ENCODE assay signal across 15 cellular contexts in the genomic region with DNA sequence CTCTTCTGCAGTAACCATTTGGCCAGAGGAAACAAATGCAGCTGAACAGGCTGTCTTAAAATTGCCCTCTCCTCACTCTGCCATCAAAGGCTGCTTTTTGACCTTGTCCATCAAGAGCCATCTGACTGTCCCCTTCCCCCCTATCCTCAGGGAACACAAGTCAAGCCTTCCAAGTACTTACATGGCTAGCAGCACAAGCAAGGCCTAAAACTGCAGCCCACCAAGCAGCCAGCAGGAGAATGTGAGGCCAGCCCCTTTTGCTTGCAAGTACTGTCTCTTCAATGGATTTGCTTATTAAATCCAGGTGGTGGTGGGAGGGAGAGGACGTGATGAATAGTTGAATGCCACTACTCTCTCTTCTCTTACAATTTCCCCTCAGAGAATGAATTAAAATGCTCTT.
DNase-seq lines count a peak whose midpoint lies in the region; ATAC-seq and TF ChIP-seq lines count a peak whose summit lies in the region.
"Had no signal": no experiment of that assay in that cellular context is flagged by ENCODE, and none has a peak within 500 bp of the region (broad histone marks: within the 10 kb centered on the region; RNA-seq: fewer than 3 reads in every experiment).

No MANE protein-coding gene starts in this region.

- H3K79me1 ChIP-seq in mesendoderm (ENCODE audit: low read length): no peaks in the 10 kb centered on the region

- no peaks in the 10 kb centered on the region for H3K36me3 Mint-ChIP-seq in GM23338 (ENCODE audit: low read depth)
- H3K36me3 Mint-ChIP-seq in endodermal cell (ENCODE audit: low read depth): no peaks in the 10 kb centered on the region
- H3K36me3 Mint-ChIP-seq: CD4-positive, CD25-positive, alpha-beta regulatory T cell had no signal

- no peaks in the 10 kb centered on the region for H3K36me3 ChIP-seq in GM23338 (ENCODE audit: insufficient read depth)
- H3K36me3 ChIP-seq in endodermal cell (ENCODE audit: control insufficient read depth, insufficient read depth, low read length): no peaks in the 10 kb centered on the region
- H3K36me3 ChIP-seq in mesendoderm (ENCODE audit: control insufficient read depth, insufficient read depth, low read length): no peaks in the 10 kb centered on the region
- H3K36me3 ChIP-seq in PC-9 (ENCODE audit: low read depth): no peaks in the 10 kb centered on the region
- H3K36me3 ChIP-seq: BLaER1 treated with 17β-estradiol and CSF1 and Interleukin-3, amounts not matched to agents 10 nM and 100 nM; HAP-1 had no signal

- H3K9me2 ChIP-seq in GM23338 (ENCODE audit: insufficient read depth) (0 out of 2 replicates have a peak, but pooled peaks cover 6% of the 10 kb centered on the region), PC-9 (ENCODE audit: insufficient read depth) (no peaks in the 10 kb centered on the region)

- H3F3A ChIP-seq in GM23338 (replicated peaks; ENCODE audit: low read depth) (no peaks in the 10 kb centered on the region), PC-9 (ENCODE audit: insufficient read depth, low read depth) (no peaks in the 10 kb centered on the region)

- no TSS peak for BruUV-seq in PC-9 (replicated peaks; lab: Mats Ljungman, UMichigan)

- H4K8ac ChIP-seq in mesendoderm (ENCODE audit: low read depth, low read length): no peak overlapping the region

- H3K27ac Mint-ChIP-seq in GM23338 (no peak overlapping the region), endodermal cell (no peak overlapping the region)
- H3K27ac Mint-ChIP-seq: CD4-positive, CD25-positive, alpha-beta regulatory T cell had no signal

- H3K4me1 Mint-ChIP-seq in GM23338 (peaks cover 2% of the 10 kb centered on the region; the same call in 2 of the 3 replicates), endodermal cell (no peaks in the 10 kb centered on the region)
- H3K4me1 Mint-ChIP-seq: CD4-positive, CD25-positive, alpha-beta regulatory T cell had no signal

- peak overlapping the region; percentile 4; the same call in 1 of the 2 replicates for H2AFZ ChIP-seq in GM23338
- H2AFZ ChIP-seq in PC-9: no peak overlapping the region
- H2AFZ ChIP-seq: GM23248 had no signal

- H4K5ac ChIP-seq in mesendoderm (ENCODE audit: low read length): no peak overlapping the region

- H2BK120ac ChIP-seq in mesendoderm (ENCODE audit: low read depth, low read length): no peak overlapping the region

- H3K4ac ChIP-seq in mesendoderm (ENCODE audit: low read depth, low read length): no peak overlapping the region

- H2AK5ac ChIP-seq in mesendoderm (ENCODE audit: low read length): no peak overlapping the region

- no CpG with 5 or more reads among the region's 1 CpG for WGBS in endodermal cell (ENCODE audit: insufficient coverage in 1 of 2, insufficient read length in 1 of 2), 2 experiments
- WGBS in mesendoderm (ENCODE audit: extremely low coverage, insufficient coverage, low lambda C conversion rate): no CpG with 5 or more reads among the region's 1 CpG

- H3K4me3 ChIP-seq in GM23338 (no peak overlapping the region), endodermal cell (ENCODE audit: low read length) (no peak overlapping the region), mesendoderm (ENCODE audit: low read length) (no peak overlapping the region), PC-9 (no peak overlapping the region)
- H3K4me3 ChIP-seq: A549; BLaER1 treated with 17β-estradiol and CSF1 and Interleukin-3, amounts not matched to agents 10 nM and 100 nM; GM12878; GM23248; HAP-1 had no signal

- peak; percentile 38 for DNase-seq in GM23338 (ENCODE audit: low spot score)
- peak; percentile 69 for DNase-seq in endodermal cell
- peak; percentile 26 for DNase-seq in mesendoderm
- no peak for DNase-seq in PC-9
- no peak for DNase-seq in stimulated activated CD4-positive, alpha-beta T cell treated with anti-CD3 and anti-CD28 coated beads, Interleukin-12 subunit alpha, Interleukin-12 subunit beta, amount 100 ng/mL, for 4 hours
- DNase-seq: Calu3; CD4-positive, CD25-positive, alpha-beta regulatory T cell; DMS 273 treated with DMSO at 0.1 percent for 48 hours; GM23248; IMR-90 had no signal

- H3K79me2 ChIP-seq in GM23338 (replicated peaks; ENCODE audit: insufficient read depth) (no peaks in the 10 kb centered on the region), mesendoderm (ENCODE audit: control insufficient read depth, insufficient read depth, low read length) (no peaks in the 10 kb centered on the region), PC-9 (ENCODE audit: low read depth) (no peaks in the 10 kb centered on the region)

- no peaks in the 10 kb centered on the region for H4K20me1 ChIP-seq in GM23338 (replicated peaks; ENCODE audit: insufficient read depth)
- no peaks in the 10 kb centered on the region for H4K20me1 ChIP-seq in PC-9 (ENCODE audit: insufficient read depth)
- H4K20me1 ChIP-seq: BLaER1 treated with 17β-estradiol and CSF1 and Interleukin-3, amounts not matched to agents 10 nM and 100 nM had no signal

- TF ChIP-seq CTCF in GM23338 (conservative IDR thresholded peaks at IDR 0.05; ENCODE audit: low read depth in 2 of 2) (no peak; a peak in 1 of 4 replicates), endodermal cell (conservative IDR thresholded peaks at IDR 0.05) (peak; percentile 33), PC-9 (conservative IDR thresholded peaks at IDR 0.05) (no peak)

- intact Hi-C loops in PC-9 (cut with micrococcal nuclease; ENCODE audit: unreplicated experiment): no loop called here

- peak; percentile 43; the same call in 1 of the 3 replicates for ATAC-seq in GM23338
- ATAC-seq in GM21737 (IDR thresholded peaks at IDR 0.05; ENCODE audit: unreplicated experiment): no peak
- ATAC-seq: A549, GM12878 had no signal

- H2BK5ac ChIP-seq in mesendoderm (ENCODE audit: low read length): no peak overlapping the region

- CTCF ChIA-PET in PC-9 (lab: Charles Lee): no interaction called here

- no peak overlapping the region for H3K18ac ChIP-seq in mesendoderm (ENCODE audit: low read length)

- H3K27me3 Mint-ChIP-seq in GM23338 (ENCODE audit: insufficient read depth, low read depth, poor library complexity): no peaks in the 10 kb centered on the region
- H3K27me3 Mint-ChIP-seq in endodermal cell (ENCODE audit: insufficient read depth): no peaks in the 10 kb centered on the region
- H3K27me3 Mint-ChIP-seq: CD4-positive, CD25-positive, alpha-beta regulatory T cell had no signal

- no peak overlapping the region for H3K4me3 Mint-ChIP-seq in GM23338
- no peak overlapping the region for H3K4me3 Mint-ChIP-seq in endodermal cell
- H3K4me3 Mint-ChIP-seq: CD4-positive, CD25-positive, alpha-beta regulatory T cell had no signal

- H3K9me3 Mint-ChIP-seq in GM23338 (no peaks in the 10 kb centered on the region), endodermal cell (no peaks in the 10 kb centered on the region)

- H3K27ac ChIP-seq in GM23338 (ENCODE audit: low read depth): no peak overlapping the region
- no peak overlapping the region for H3K27ac ChIP-seq in endodermal cell (ENCODE audit: low read depth, low read length)
- no peak overlapping the region for H3K27ac ChIP-seq in mesendoderm (ENCODE audit: low read depth, low read length)
- H3K27ac ChIP-seq in PC-9: no peak overlapping the region
- H3K27ac ChIP-seq: A549; BLaER1 treated with 17β-estradiol and CSF1 and Interleukin-3, amounts not matched to agents 10 nM and 100 nM; GM23248 had no signal

- no peaks in the 10 kb centered on the region for H3K27me3 ChIP-seq in GM23338 (ENCODE audit: insufficient read depth)
- no peaks in the 10 kb centered on the region for H3K27me3 ChIP-seq in endodermal cell (ENCODE audit: control insufficient read depth, insufficient read depth, low read length, poor library complexity, severe bottlenecking)
- no peaks in the 10 kb centered on the region for H3K27me3 ChIP-seq in mesendoderm (ENCODE audit: insufficient read depth, low read length, poor library complexity)
- no peaks in the 10 kb centered on the region for H3K27me3 ChIP-seq in PC-9 (ENCODE audit: insufficient read depth, low read depth)
- H3K27me3 ChIP-seq: BLaER1 treated with 17β-estradiol and CSF1 and Interleukin-3, amounts not matched to agents 10 nM and 100 nM had no signal

- H2BK15ac ChIP-seq in mesendoderm (replicated peaks; ENCODE audit: low read depth): no peak overlapping the region

- H3K9ac ChIP-seq in endodermal cell (ENCODE audit: extremely low read depth, low read length, poor library complexity, severe bottlenecking): no peak overlapping the region
- no peak overlapping the region for H3K9ac ChIP-seq in mesendoderm (ENCODE audit: low read length)
- H3K9ac ChIP-seq: BLaER1 treated with 17β-estradiol and CSF1 and Interleukin-3, amounts not matched to agents 10 nM and 100 nM; GM23248 had no signal

- no peaks in the 10 kb centered on the region for H3K4me1 ChIP-seq in GM23338 (ENCODE audit: insufficient read depth)
- no peaks in the 10 kb centered on the region for H3K4me1 ChIP-seq in endodermal cell (ENCODE audit: control insufficient read depth, insufficient read depth, low read length)
- H3K4me1 ChIP-seq in mesendoderm (ENCODE audit: control insufficient read depth, low read depth, low read length): no peaks in the 10 kb centered on the region
- H3K4me1 ChIP-seq in PC-9 (replicated peaks; ENCODE audit: insufficient read depth): no peaks in the 10 kb centered on the region
- H3K4me1 ChIP-seq: A549; BLaER1 treated with 17β-estradiol and CSF1 and Interleukin-3, amounts not matched to agents 10 nM and 100 nM; HAP-1 had no signal

- H3K4me2 ChIP-seq in GM23338 (no peak overlapping the region), mesendoderm (ENCODE audit: low read length) (no peak overlapping the region), PC-9 (no peak overlapping the region)
- H3K4me2 ChIP-seq: A549; BLaER1 treated with 17β-estradiol and CSF1 and Interleukin-3, amounts not matched to agents 10 nM and 100 nM had no signal

- POLR2A ChIA-PET in PC-9 (lab: Charles Lee; ENCODE audit: unreplicated experiment): no interaction called here

- no peak overlapping the region for H3K23ac ChIP-seq in mesendoderm (ENCODE audit: low read length)

- H3K9me3 ChIP-seq in endodermal cell (ENCODE audit: control insufficient read depth, low read length): no peaks in the 10 kb centered on the region
- no peaks in the 10 kb centered on the region for H3K9me3 ChIP-seq in PC-9 (ENCODE audit: insufficient read depth, low read depth)
- H3K9me3 ChIP-seq: A549; BLaER1 treated with 17β-estradiol and CSF1 and Interleukin-3, amounts not matched to agents 10 nM and 100 nM; HAP-1 had no signal

- H3K56ac ChIP-seq in mesendoderm (ENCODE audit: low read length): no peak overlapping the region

TF ChIP-seq in GM23338, 12 proteins besides CTCF, POLR2A, EP300 and RAD21 (continues in another document):
- no peak for TF ChIP-seq NANOG (IDR thresholded peaks at IDR 0.05; ENCODE audit: borderline replicate concordance)
- TF ChIP-seq ZNF114 (CRISPR knock-in tag; IDR thresholded peaks at IDR 0.05): no peak

Comparison
In these comparisons a context has a peak if more than half of its experiments do, and no peak if none do; other contexts are left out.
1. DNase-seq: peak in GM23338 (single experiment), endodermal cell (single experiment) and mesendoderm (single experiment); none in PC-9 (0 of 2) and stimulated activated CD4-positive, alpha-beta T cell treated with anti-CD3 and anti-CD28 coated beads, Interleukin-12 subunit alpha, Interleukin-12 subunit beta, amount 100 ng/mL, for 4 hours (single experiment).